In genomic region chr4:58406762-58407161, GRCh38 we compare ENCODE assay signal across 7 cellular contexts.
"Had no signal": no experiment of that assay in that cellular context is flagged by ENCODE, and none has a peak within 500 bp of the region (broad histone marks: within the 10 kb centered on the region; RNA-seq: fewer than 3 reads in every experiment).

No MANE protein-coding gene starts in this region.

- DNase-seq: GM23248, GOT3, H7, HFFc6 had no signal

- ATAC-seq: HCT116, HepG2 had no signal

- H3K27ac Mint-ChIP-seq: HFFc6, IgD-negative memory B cell had no signal

- H3K27me3 Mint-ChIP-seq: IgD-negative memory B cell had no signal

- H3K4me1 Mint-ChIP-seq: IgD-negative memory B cell had no signal

- H3K4me3 Mint-ChIP-seq: HFFc6, IgD-negative memory B cell had no signal

- H3K36me3 Mint-ChIP-seq: IgD-negative memory B cell had no signal
